In genomic region chr12:122085006-122085405, GRCh38 we compare ENCODE assay signal across 11 cellular contexts.
"Had no signal": no experiment of that assay in that cellular context is flagged by ENCODE, and none has a peak within 500 bp of the region (broad histone marks: within the 10 kb centered on the region; RNA-seq: fewer than 3 reads in every experiment).

No MANE protein-coding gene starts in this region.

- H3K27ac ChIP-seq: thyroid gland had no signal

- H3K4me3 ChIP-seq: esophagus squamous epithelium, mucosa of descending colon, thyroid gland had no signal

- DNase-seq: activated CD4-positive, alpha-beta memory T cell treated with anti-CD3 and anti-CD28 coated beads for 36 hours; activated CD4-positive, CD25-positive, alpha-beta regulatory T cell treated with anti-CD3 and anti-CD28 coated beads, Interleukin-2, amount 50 U/mL, for 72 hours; activated CD8-positive, alpha-beta memory T cell treated with anti-CD3 and anti-CD28 coated beads, Interleukin-2, amount 50 U/mL, for 4 hours; esophagus squamous epithelium; foreskin fibroblast; nephron progenitor cell; stimulated activated CD4-positive, alpha-beta T cell treated with anti-CD3 and anti-CD28 coated beads, Interleukin-4, amount 100 ng/mL, for 1 hour; stimulated activated CD8-positive, alpha-beta memory T cell treated with anti-CD3 and anti-CD28 coated beads, Interleukin-4, amount 100 ng/mL, for 48 hours; thyroid gland had no signal

- ATAC-seq: activated naive CD4-positive, alpha-beta T cell treated with anti-CD3 and anti-CD28 coated beads, Interleukin-2, amount 50 U/mL, for 72 hours; mucosa of descending colon had no signal

- H3K27me3 ChIP-seq: esophagus squamous epithelium, thyroid gland had no signal

- H3K9me3 ChIP-seq: esophagus squamous epithelium, mucosa of descending colon, thyroid gland had no signal
